Comparison of ENCODE assay signal across 1 cellular context in genomic region chr12:44827832-44828438, GRCh38.
TF ChIP-seq lines count a peak whose summit lies in the region.

No MANE protein-coding gene starts in this region.

TF ChIP-seq in GM12878, 131 proteins besides CTCF, POLR2A, EP300 and RAD21:
- no peak for TF ChIP-seq PRDM15 (CRISPR knock-in tag; IDR thresholded peaks at IDR 0.05)
- TF ChIP-seq MTA2 (IDR thresholded peaks at IDR 0.05; ENCODE audit: low read depth), result peak; percentile 47
TF ChIP-seq in GM12878: peak in this region for 1.
